ENCODE assay signal across 1 cellular context in the genomic region with DNA sequence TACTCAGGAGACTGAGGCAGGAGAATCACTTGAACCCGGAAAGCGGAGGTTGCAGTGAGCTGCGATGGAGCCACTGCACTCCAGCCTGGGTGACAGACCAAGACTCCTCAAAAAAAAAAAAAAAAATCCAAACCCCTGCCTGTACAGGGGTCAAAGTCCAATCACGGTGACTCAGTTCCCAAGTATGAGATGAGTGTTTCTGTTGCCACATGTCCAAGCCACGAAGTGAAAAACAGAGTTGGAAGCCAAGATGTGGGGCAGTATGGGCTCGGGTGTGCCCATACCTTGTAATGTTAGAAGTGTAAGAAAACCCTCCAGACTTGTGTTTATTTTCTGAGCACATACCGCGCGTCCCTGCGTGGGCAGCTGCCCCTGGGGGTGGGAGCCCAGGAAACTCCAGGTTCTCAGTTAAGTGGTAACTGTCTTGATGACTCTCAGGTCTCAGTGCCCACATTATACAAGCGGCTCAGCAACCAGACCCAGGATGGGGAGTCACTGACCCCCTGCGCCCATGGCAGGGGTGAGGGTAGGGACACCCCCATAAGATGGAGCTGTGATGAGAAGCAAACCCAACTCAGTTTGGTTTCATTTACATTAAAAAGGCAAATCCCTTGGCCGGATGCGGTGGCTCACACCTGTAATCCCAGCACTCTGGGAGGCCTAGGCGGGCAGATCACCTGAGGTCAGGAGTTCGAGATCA.
TF ChIP-seq lines count a peak whose summit lies in the region.

No MANE protein-coding gene starts in this region.

TF ChIP-seq in GM12878, 131 proteins besides CTCF, POLR2A, EP300 and RAD21 (continues in another document):
- no peak for TF ChIP-seq EZH2 (IDR thresholded peaks at IDR 0.05; ENCODE audit: borderline replicate concordance, control insufficient read depth, low read depth, low read length)
- TF ChIP-seq ZBED1 (IDR thresholded peaks at IDR 0.05; ENCODE audit: borderline replicate concordance), result peak; percentile 39; the same call in 1 of the 2 replicates
- peak; percentile 67 for TF ChIP-seq TCF12 (IDR thresholded peaks at IDR 0.05; ENCODE audit: low read depth, low read length)
- no peak for TF ChIP-seq SREBF1 (IDR thresholded peaks at IDR 0.05; ENCODE audit: low read length)
- TF ChIP-seq PAX8 (IDR thresholded peaks at IDR 0.05), result no peak
- TF ChIP-seq FOXM1 (IDR thresholded peaks at IDR 0.05; ENCODE audit: low read depth, low read length), result no peak; the same call in 1 of the 2 replicates
- TF ChIP-seq SIN3A (IDR thresholded peaks at IDR 0.05; ENCODE audit: low read depth, low read length), result no peak
- no peak for TF ChIP-seq MTA3 (IDR thresholded peaks at IDR 0.05; ENCODE audit: borderline replicate concordance, low read length)
- peak; percentile 42; the same call in 1 of the 2 replicates for TF ChIP-seq FOXK2 (IDR thresholded peaks at IDR 0.05)
- no peak for TF ChIP-seq RCOR1 (conservative IDR thresholded peaks at IDR 0.05; ENCODE audit: low read depth, low read length)
- TF ChIP-seq, protein P1, sequence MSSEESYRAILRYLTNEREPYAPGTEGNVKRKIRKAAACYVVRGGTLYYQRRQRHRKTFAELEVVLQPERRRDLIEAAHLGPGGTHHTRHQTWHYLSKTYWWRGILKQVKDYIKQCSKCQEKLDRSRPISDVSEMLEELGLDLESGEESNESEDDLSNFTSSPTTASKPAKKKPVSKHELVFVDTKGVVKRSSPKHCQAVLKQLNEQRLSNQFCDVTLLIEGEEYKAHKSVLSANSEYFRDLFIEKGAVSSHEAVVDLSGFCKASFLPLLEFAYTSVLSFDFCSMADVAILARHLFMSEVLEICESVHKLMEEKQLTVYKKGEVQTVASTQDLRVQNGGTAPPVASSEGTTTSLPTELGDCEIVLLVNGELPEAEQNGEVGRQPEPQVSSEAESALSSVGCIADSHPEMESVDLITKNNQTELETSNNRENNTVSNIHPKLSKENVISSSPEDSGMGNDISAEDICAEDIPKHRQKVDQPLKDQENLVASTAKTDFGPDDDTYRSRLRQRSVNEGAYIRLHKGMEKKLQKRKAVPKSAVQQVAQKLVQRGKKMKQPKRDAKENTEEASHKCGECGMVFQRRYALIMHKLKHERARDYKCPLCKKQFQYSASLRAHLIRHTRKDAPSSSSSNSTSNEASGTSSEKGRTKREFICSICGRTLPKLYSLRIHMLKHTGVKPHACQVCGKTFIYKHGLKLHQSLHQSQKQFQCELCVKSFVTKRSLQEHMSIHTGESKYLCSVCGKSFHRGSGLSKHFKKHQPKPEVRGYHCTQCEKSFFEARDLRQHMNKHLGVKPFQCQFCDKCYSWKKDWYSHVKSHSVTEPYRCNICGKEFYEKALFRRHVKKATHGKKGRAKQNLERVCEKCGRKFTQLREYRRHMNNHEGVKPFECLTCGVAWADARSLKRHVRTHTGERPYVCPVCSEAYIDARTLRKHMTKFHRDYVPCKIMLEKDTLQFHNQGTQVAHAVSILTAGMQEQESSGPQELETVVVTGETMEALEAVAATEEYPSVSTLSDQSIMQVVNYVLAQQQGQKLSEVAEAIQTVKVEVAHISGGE (CRISPR knock-in tag; IDR thresholded peaks at IDR 0.05), result no peak
- TF ChIP-seq EGR1 (IDR thresholded peaks at IDR 0.05; ENCODE audit: borderline replicate concordance in 1 of 2, low read depth in 2 of 2, low read length in 2 of 2), result peak in 1 of 2 experiments; percentile 85; a peak in 2 of 3 replicates
- TF ChIP-seq KDM1A (IDR thresholded peaks at IDR 0.05; ENCODE audit: borderline replicate concordance), result no peak
- TF ChIP-seq ZNF622 (IDR thresholded peaks at IDR 0.05), result no peak
- TF ChIP-seq EED (IDR thresholded peaks at IDR 0.05; ENCODE audit: low read depth), result peak; percentile 58
- TF ChIP-seq, protein P2, sequence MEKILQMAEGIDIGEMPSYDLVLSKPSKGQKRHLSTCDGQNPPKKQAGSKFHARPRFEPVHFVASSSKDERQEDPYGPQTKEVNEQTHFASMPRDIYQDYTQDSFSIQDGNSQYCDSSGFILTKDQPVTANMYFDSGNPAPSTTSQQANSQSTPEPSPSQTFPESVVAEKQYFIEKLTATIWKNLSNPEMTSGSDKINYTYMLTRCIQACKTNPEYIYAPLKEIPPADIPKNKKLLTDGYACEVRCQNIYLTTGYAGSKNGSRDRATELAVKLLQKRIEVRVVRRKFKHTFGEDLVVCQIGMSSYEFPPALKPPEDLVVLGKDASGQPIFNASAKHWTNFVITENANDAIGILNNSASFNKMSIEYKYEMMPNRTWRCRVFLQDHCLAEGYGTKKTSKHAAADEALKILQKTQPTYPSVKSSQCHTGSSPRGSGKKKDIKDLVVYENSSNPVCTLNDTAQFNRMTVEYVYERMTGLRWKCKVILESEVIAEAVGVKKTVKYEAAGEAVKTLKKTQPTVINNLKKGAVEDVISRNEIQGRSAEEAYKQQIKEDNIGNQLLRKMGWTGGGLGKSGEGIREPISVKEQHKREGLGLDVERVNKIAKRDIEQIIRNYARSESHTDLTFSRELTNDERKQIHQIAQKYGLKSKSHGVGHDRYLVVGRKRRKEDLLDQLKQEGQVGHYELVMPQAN (conservative IDR thresholded peaks at IDR 0.05), result no peak
- TF ChIP-seq, protein P3, sequence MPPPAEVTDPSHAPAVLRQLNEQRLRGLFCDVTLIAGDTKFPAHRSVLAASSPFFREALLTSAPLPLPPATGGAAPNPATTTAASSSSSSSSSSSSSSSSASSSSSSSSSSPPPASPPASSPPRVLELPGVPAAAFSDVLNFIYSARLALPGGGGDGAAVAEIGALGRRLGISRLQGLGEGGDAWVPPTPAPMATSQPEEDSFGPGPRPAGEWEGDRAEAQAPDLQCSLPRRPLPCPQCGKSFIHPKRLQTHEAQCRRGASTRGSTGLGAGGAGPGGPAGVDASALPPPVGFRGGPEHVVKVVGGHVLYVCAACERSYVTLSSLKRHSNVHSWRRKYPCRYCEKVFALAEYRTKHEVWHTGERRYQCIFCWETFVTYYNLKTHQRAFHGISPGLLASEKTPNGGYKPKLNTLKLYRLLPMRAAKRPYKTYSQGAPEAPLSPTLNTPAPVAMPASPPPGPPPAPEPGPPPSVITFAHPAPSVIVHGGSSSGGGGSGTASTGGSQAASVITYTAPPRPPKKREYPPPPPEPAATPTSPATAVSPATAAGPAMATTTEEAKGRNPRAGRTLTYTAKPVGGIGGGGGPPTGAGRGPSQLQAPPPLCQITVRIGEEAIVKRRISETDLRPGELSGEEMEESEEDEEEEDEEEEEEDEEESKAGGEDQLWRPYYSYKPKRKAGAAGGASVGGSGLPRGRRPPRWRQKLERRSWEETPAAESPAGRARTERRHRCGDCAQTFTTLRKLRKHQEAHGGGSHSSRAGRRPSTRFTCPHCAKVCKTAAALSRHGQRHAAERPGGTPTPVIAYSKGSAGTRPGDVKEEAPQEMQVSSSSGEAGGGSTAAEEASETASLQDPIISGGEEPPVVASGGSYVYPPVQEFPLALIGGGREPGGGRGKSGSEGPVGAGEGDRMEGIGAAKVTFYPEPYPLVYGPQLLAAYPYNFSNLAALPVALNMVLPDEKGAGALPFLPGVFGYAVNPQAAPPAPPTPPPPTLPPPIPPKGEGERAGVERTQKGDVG (CRISPR knock-in tag; IDR thresholded peaks at IDR 0.05), result no peak
- TF ChIP-seq, protein P4, sequence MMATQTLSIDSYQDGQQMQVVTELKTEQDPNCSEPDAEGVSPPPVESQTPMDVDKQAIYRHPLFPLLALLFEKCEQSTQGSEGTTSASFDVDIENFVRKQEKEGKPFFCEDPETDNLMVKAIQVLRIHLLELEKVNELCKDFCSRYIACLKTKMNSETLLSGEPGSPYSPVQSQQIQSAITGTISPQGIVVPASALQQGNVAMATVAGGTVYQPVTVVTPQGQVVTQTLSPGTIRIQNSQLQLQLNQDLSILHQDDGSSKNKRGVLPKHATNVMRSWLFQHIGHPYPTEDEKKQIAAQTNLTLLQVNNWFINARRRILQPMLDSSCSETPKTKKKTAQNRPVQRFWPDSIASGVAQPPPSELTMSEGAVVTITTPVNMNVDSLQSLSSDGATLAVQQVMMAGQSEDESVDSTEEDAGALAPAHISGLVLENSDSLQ (IDR thresholded peaks at IDR 0.05), result no peak
- TF ChIP-seq, protein P5, sequence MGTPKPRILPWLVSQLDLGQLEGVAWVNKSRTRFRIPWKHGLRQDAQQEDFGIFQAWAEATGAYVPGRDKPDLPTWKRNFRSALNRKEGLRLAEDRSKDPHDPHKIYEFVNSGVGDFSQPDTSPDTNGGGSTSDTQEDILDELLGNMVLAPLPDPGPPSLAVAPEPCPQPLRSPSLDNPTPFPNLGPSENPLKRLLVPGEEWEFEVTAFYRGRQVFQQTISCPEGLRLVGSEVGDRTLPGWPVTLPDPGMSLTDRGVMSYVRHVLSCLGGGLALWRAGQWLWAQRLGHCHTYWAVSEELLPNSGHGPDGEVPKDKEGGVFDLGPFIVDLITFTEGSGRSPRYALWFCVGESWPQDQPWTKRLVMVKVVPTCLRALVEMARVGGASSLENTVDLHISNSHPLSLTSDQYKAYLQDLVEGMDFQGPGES (IDR thresholded peaks at IDR 0.05), result 0 out of 2 replicates have a peak, but pooled peaks have one; percentile 6
- TF ChIP-seq MTA2 (IDR thresholded peaks at IDR 0.05; ENCODE audit: low read depth), result peak; percentile 86
- peak; percentile 93 for TF ChIP-seq BCL11A (IDR thresholded peaks at IDR 0.05; ENCODE audit: low read depth, low read length)
- peak; percentile 79 for TF ChIP-seq ATF7 (IDR thresholded peaks at IDR 0.05; ENCODE audit: low read depth)
- TF ChIP-seq BRCA1 (IDR thresholded peaks at IDR 0.05; ENCODE audit: low read depth, low read length), result no peak
- TF ChIP-seq, protein P6, sequence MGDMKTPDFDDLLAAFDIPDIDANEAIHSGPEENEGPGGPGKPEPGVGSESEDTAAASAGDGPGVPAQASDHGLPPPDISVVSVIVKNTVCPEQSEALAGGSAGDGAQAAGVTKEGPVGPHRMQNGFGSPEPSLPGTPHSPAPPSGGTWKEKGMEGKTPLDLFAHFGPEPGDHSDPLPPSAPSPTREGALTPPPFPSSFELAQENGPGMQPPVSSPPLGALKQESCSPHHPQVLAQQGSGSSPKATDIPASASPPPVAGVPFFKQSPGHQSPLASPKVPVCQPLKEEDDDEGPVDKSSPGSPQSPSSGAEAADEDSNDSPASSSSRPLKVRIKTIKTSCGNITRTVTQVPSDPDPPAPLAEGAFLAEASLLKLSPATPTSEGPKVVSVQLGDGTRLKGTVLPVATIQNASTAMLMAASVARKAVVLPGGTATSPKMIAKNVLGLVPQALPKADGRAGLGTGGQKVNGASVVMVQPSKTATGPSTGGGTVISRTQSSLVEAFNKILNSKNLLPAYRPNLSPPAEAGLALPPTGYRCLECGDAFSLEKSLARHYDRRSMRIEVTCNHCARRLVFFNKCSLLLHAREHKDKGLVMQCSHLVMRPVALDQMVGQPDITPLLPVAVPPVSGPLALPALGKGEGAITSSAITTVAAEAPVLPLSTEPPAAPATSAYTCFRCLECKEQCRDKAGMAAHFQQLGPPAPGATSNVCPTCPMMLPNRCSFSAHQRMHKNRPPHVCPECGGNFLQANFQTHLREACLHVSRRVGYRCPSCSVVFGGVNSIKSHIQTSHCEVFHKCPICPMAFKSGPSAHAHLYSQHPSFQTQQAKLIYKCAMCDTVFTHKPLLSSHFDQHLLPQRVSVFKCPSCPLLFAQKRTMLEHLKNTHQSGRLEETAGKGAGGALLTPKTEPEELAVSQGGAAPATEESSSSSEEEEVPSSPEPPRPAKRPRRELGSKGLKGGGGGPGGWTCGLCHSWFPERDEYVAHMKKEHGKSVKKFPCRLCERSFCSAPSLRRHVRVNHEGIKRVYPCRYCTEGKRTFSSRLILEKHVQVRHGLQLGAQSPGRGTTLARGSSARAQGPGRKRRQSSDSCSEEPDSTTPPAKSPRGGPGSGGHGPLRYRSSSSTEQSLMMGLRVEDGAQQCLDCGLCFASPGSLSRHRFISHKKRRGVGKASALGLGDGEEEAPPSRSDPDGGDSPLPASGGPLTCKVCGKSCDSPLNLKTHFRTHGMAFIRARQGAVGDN (IDR thresholded peaks at IDR 0.05), result 0 out of 2 replicates have a peak, but pooled peaks have one; percentile 24
- TF ChIP-seq, protein P7, sequence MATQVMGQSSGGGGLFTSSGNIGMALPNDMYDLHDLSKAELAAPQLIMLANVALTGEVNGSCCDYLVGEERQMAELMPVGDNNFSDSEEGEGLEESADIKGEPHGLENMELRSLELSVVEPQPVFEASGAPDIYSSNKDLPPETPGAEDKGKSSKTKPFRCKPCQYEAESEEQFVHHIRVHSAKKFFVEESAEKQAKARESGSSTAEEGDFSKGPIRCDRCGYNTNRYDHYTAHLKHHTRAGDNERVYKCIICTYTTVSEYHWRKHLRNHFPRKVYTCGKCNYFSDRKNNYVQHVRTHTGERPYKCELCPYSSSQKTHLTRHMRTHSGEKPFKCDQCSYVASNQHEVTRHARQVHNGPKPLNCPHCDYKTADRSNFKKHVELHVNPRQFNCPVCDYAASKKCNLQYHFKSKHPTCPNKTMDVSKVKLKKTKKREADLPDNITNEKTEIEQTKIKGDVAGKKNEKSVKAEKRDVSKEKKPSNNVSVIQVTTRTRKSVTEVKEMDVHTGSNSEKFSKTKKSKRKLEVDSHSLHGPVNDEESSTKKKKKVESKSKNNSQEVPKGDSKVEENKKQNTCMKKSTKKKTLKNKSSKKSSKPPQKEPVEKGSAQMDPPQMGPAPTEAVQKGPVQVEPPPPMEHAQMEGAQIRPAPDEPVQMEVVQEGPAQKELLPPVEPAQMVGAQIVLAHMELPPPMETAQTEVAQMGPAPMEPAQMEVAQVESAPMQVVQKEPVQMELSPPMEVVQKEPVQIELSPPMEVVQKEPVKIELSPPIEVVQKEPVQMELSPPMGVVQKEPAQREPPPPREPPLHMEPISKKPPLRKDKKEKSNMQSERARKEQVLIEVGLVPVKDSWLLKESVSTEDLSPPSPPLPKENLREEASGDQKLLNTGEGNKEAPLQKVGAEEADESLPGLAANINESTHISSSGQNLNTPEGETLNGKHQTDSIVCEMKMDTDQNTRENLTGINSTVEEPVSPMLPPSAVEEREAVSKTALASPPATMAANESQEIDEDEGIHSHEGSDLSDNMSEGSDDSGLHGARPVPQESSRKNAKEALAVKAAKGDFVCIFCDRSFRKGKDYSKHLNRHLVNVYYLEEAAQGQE (IDR thresholded peaks at IDR 0.05; ENCODE audit: low read depth, low read length), result no peak
- peak; percentile 95 for TF ChIP-seq JUNB (IDR thresholded peaks at IDR 0.05)
- TF ChIP-seq, protein P8, sequence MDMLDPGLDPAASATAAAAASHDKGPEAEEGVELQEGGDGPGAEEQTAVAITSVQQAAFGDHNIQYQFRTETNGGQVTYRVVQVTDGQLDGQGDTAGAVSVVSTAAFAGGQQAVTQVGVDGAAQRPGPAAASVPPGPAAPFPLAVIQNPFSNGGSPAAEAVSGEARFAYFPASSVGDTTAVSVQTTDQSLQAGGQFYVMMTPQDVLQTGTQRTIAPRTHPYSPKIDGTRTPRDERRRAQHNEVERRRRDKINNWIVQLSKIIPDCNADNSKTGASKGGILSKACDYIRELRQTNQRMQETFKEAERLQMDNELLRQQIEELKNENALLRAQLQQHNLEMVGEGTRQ (IDR thresholded peaks at IDR 0.05; ENCODE audit: borderline replicate concordance, low read depth, low read length), result no peak; the same call in 1 of the 2 replicates
- TF ChIP-seq CHD1 (IDR thresholded peaks at IDR 0.05; ENCODE audit: low read depth, low read length), result 0 out of 2 replicates have a peak, but pooled peaks have one; percentile 13
- TF ChIP-seq, protein P9, sequence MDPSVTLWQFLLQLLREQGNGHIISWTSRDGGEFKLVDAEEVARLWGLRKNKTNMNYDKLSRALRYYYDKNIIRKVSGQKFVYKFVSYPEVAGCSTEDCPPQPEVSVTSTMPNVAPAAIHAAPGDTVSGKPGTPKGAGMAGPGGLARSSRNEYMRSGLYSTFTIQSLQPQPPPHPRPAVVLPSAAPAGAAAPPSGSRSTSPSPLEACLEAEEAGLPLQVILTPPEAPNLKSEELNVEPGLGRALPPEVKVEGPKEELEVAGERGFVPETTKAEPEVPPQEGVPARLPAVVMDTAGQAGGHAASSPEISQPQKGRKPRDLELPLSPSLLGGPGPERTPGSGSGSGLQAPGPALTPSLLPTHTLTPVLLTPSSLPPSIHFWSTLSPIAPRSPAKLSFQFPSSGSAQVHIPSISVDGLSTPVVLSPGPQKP (IDR thresholded peaks at IDR 0.05; ENCODE audit: low read depth, low read length), result no peak
- no peak for TF ChIP-seq HCFC1 (IDR thresholded peaks at IDR 0.05; ENCODE audit: low read length)
